9 cellular contexts compared by ENCODE assay signal in the genomic region with DNA sequence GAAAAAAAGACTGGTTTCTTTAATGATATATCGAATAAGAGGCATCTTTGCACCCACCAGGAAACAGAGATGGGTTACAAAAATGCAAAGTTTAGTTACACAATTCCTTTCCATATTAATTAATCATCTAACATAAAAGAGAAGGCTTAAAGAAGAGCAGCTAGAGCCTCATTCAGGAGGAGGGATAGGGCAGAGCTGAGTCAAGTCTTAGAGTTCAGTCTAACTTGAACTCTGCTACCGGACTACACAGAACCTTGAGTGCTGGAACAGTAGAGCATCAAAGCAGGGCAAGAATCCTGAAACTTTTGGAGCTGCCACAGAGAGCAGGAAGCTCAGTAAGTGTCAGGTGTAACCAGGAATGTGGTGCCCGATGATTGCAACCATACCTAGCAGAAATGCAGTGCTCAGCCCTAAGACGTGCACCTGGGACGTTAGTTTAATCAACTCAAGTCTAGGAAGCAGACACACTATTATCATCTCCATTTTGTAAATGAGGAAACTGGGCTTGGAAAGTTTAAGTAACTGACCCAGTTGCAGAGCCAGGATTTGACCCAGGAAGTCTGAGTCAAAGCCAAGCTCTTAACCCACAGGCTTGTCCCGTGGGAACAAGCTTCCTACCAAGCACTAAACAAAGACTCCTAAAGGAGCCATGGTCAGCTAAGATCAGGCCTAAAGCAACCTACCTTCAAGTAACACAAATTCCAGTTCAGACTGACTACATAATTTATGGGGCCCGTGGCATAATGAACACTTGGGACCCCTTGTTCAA.
A peak's percentile ranks its signal among the peaks of the same experiment; 100 is the strongest.
DNase-seq lines count a peak whose midpoint lies in the region; TF ChIP-seq lines count a peak whose summit lies in the region.
"Had no signal": no experiment of that assay in that cellular context is flagged by ENCODE, and none has a peak within 500 bp of the region (broad histone marks: within the 10 kb centered on the region; RNA-seq: fewer than 3 reads in every experiment).

No MANE protein-coding gene starts in this region.

- H3K36me3 ChIP-seq in osteoblast (ENCODE audit: insufficient read depth, low read length) (no peaks in the 10 kb centered on the region), sigmoid colon (no peaks in the 10 kb centered on the region)

- intact Hi-C loops in Calu3 (cut with micrococcal nuclease; ENCODE audit: unreplicated experiment) (loop anchor here (5.0 to 10.0 kb wide), 3 partner anchors 59 to 191 kb away; no protein-coding TSS in a partner anchor), sigmoid colon (cut with DNase I) (no loop called here)

- no peaks in the 10 kb centered on the region for H3K27me3 ChIP-seq in osteoblast (ENCODE audit: insufficient read depth, low read length)
- no peaks in the 10 kb centered on the region for H3K27me3 ChIP-seq in sigmoid colon
- H3K27me3 ChIP-seq: foreskin keratinocyte had no signal

- H3K9me3 ChIP-seq in osteoblast (ENCODE audit: low read depth, low read length), result no peaks in the 10 kb centered on the region
- H3K9me3 ChIP-seq in sigmoid colon, result no peaks in the 10 kb centered on the region

- TF ChIP-seq POLR2A in sigmoid colon (IDR thresholded peaks at IDR 0.05), result no peak

- CTCF ChIA-PET in Calu3 (lab: Charles Lee), result interaction anchor here (0.6 to 0.9 kb wide), 2 partner anchors 30 to 135 kb away, joined by 3 to 5 read pairs; no protein-coding TSS in a partner anchor

- peak overlapping the region; percentile 28 for H3K4me2 ChIP-seq in osteoblast (ENCODE audit: insufficient read depth, low read length)

- no peak for TF ChIP-seq CTCF in Calu3 (IDR thresholded peaks at IDR 0.05; ENCODE audit: unreplicated experiment)
- TF ChIP-seq CTCF in epithelial cell of esophagus (IDR thresholded peaks at IDR 0.05; ENCODE audit: insufficient read depth, low read depth, low read length, missing control alignments), result no peak
- TF ChIP-seq CTCF in osteoblast (IDR thresholded peaks at IDR 0.05; ENCODE audit: extremely low read depth, low read depth, low read length), result no peak
- no peak for TF ChIP-seq CTCF in sigmoid colon (IDR thresholded peaks at IDR 0.05)

- no peaks in the 10 kb centered on the region for H3K27me3 Mint-ChIP-seq in Calu3 (ENCODE audit: unreplicated experiment)

- DNase-seq in Calu3 (peak; percentile 6), NCI-H226 (peak; percentile 46), epithelial cell of esophagus (ENCODE audit: low read depth) (peak; percentile 51), osteoblast (ENCODE audit: insufficient read length, low spot score, missing footprints) (peak; percentile 21), caudate nucleus (lab: John Stamatoyannopoulos, UW) (no peak), epidermal melanocyte (ENCODE audit: insufficient read length, low spot score) (no peak), sigmoid colon (no peak)
- DNase-seq in effector CD4-positive, alpha-beta T cell, result no peak
- DNase-seq: foreskin keratinocyte had no signal

- peaks cover 68% of the 10 kb centered on the region for H3K79me2 ChIP-seq in osteoblast (ENCODE audit: insufficient read depth, low read length)

- H3K4me3 ChIP-seq in epithelial cell of esophagus (ENCODE audit: low read length) (no peak overlapping the region), osteoblast (ENCODE audit: insufficient read depth, low read length) (no peak overlapping the region), sigmoid colon (no peak overlapping the region)

- peaks cover 21% of the 10 kb centered on the region for H4K20me1 ChIP-seq in osteoblast (ENCODE audit: insufficient read depth, low read length)

- TF ChIP-seq EP300 in sigmoid colon (IDR thresholded peaks at IDR 0.05), result no peak

- no peak overlapping the region for H3K4me3 Mint-ChIP-seq in Calu3 (ENCODE audit: low read depth, unreplicated experiment)

- H3K4me1 ChIP-seq in osteoblast (ENCODE audit: insufficient read depth, low read length) (peaks cover 30% of the 10 kb centered on the region), sigmoid colon (peaks cover 0 to 50% (median 28%) of the 10 kb centered on the region in 4 donors)
- H3K4me1 ChIP-seq: foreskin keratinocyte had no signal

- H3K36me3 Mint-ChIP-seq in Calu3 (ENCODE audit: insufficient read depth, unreplicated experiment), result peaks cover 4% of the 10 kb centered on the region

- WGBS in sigmoid colon, 2 donors, result 74 to 77% methylated on average over 7 of the region's 7 CpGs

- H3K9me3 Mint-ChIP-seq in Calu3 (ENCODE audit: low read depth, unreplicated experiment), result no peaks in the 10 kb centered on the region

- H2AFZ ChIP-seq in osteoblast (ENCODE audit: low read length), result no peak overlapping the region

- BruUV-seq in Calu3 (replicated peaks; lab: Mats Ljungman, UMichigan), result no TSS peak

- H3K4me1 Mint-ChIP-seq in Calu3 (ENCODE audit: low read depth, unreplicated experiment), result peaks cover 35% of the 10 kb centered on the region

- H3K27ac Mint-ChIP-seq in Calu3 (ENCODE audit: unreplicated experiment), result no peak overlapping the region

- peak overlapping the region; percentile 30 for H3K27ac ChIP-seq in osteoblast (ENCODE audit: low read depth, low read length)
- H3K27ac ChIP-seq in caudate nucleus (ENCODE audit: low read depth, low read length), result no peak overlapping the region
- no peak overlapping the region for H3K27ac ChIP-seq in sigmoid colon
- H3K27ac ChIP-seq: foreskin keratinocyte had no signal

Comparison
In these comparisons a context has a peak if more than half of its experiments do, and no peak if none do; other contexts are left out.
1. DNase-seq: peak in Calu3 (single experiment), NCI-H226 (single experiment), epithelial cell of esophagus (single experiment) and osteoblast (single experiment); none in caudate nucleus (0 of 61), effector CD4-positive, alpha-beta T cell (single experiment), epidermal melanocyte (single experiment) and sigmoid colon (single experiment).